Comparison of ENCODE assay signal across 1 cellular context in the genomic region with DNA sequence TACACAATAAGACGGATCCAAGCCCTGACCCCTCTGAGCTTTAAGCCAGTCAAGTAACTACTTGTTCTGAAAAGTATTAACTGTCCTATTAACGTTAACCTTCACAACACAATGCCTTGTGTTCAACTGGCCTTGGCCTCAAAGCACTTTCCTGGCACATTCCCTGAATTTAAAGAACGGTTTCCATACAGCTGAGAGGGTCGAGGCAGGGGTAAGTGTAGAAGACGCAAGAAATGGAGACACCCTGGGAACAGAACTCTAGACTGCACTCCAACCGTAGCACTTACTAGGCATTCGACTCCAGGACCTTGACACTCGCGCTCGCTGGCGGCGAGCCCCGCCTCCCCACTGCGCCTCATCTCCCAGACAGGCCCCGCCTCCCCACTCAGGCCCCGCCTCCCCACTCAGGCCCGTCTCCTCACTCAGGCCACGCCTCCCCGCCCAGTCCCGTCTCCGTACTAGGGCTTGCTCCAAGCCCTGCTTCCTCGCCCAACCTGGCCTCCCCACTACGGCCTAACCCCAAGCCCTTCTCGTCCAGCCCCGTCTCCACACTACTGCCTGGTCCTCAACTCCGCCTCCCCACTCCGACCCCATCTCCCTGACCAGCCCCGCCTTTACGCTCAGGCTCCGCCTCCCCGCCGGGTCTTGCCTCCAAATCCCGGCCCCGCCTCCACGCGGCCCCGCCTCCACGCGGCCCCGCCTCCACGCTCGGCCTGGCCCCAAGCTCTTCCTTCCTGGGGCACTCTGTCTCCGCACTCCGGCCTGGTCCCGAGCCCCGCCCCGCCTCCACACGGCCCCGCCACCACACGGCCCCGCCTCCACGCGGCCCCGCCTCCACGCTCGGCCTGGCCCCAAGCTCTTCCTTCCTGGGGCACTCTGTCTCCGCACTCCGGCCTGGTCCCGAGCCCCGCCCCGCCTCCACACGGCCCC.
A peak's percentile ranks its signal among the peaks of the same experiment; 100 is the strongest.
TF ChIP-seq lines count a peak whose summit lies in the region.

No MANE protein-coding gene starts in this region.

TF ChIP-seq in K562, 482 proteins besides CTCF, POLR2A, EP300 and RAD21 (continued from another document):
- TF ChIP-seq TFAP4 (CRISPR knock-in tag; IDR thresholded peaks at IDR 0.05; ENCODE audit: borderline replicate concordance) = peak; percentile 42; the same call in 1 of the 2 replicates
- TF ChIP-seq E2F3 (CRISPR knock-in tag; IDR thresholded peaks at IDR 0.05) = no peak
- no peak for TF ChIP-seq CREB1 (IDR thresholded peaks at IDR 0.05)
- TF ChIP-seq CREB1 (CRISPR knock-in tag; IDR thresholded peaks at IDR 0.05) = peak; percentile 57
- peak; percentile 70; the same call in 1 of the 2 replicates for TF ChIP-seq OTX1 (CRISPR knock-in tag; IDR thresholded peaks at IDR 0.05)
